In genomic region chrX:31884535-31884934, GRCh38 we compare ENCODE assay signal across 1 cellular context.
TF ChIP-seq lines count a peak whose summit lies in the region.

No MANE protein-coding gene starts in this region.

TF ChIP-seq in GM23338, 12 proteins besides CTCF, POLR2A, EP300 and RAD21 (continued from another document):
- TF ChIP-seq REST (IDR thresholded peaks at IDR 0.05; ENCODE audit: unreplicated experiment) (no peak), JUNB (IDR thresholded peaks at IDR 0.05; ENCODE audit: unreplicated experiment) (no peak), ZNF462 (CRISPR knock-in tag; IDR thresholded peaks at IDR 0.05) (no peak)
TF ChIP-seq in GM23338: peak in this region for 0.
